8 cellular contexts compared by ENCODE assay signal in genomic region chr11:34358666-34359547, GRCh38. TPM values are rescaled to one million over a fixed set of nuclear protein-coding genes. Genes with fewer than 3 reads are reported as not detected.
DNase-seq lines count a peak whose midpoint lies in the region; TF ChIP-seq lines count a peak whose summit lies in the region.

No MANE protein-coding gene starts in this region.

- H3K9me3 ChIP-seq in SU-DHL-6 (ENCODE audit: insufficient read depth, low read length) (no peaks in the 10 kb centered on the region), osteoblast (ENCODE audit: low read depth, low read length) (no peaks in the 10 kb centered on the region), thyroid gland (no peaks in the 10 kb centered on the region)

- no peaks in the 10 kb centered on the region for H3K9me2 ChIP-seq in SU-DHL-6 (replicated peaks; ENCODE audit: insufficient read depth, low read length)

- H3K9ac ChIP-seq in SU-DHL-6 (ENCODE audit: low read length): peak overlapping the region; percentile 39; the same call in 1 of the 2 replicates

- H3K4me3 ChIP-seq in SU-DHL-6 (ENCODE audit: insufficient read depth, low read length, poor library complexity, severe bottlenecking) (peak overlapping the region; percentile 43), osteoblast (ENCODE audit: insufficient read depth, low read length) (peak overlapping the region; percentile 71), thyroid gland (replicated peaks in 1 of 3) (peak overlapping the region; percentile 3 to 34 (median 4))

- H3K9me3 Mint-ChIP-seq in activated naive CD8-positive, alpha-beta T cell (ENCODE audit: low read depth): no peaks in the 10 kb centered on the region

- H3K4me2 ChIP-seq in SU-DHL-6 (ENCODE audit: low read depth, low read length, poor library complexity, severe bottlenecking) (peak overlapping the region; percentile 65), osteoblast (ENCODE audit: insufficient read depth, low read length) (peak overlapping the region; percentile 96)

- peak overlapping the region; percentile 91 for H3K4me3 Mint-ChIP-seq in activated naive CD8-positive, alpha-beta T cell

- H3K27ac ChIP-seq in SU-DHL-6 (ENCODE audit: low read depth, low read length) (peak overlapping the region; percentile 13; the same call in 1 of the 2 replicates), osteoblast (ENCODE audit: low read depth, low read length) (no peak overlapping the region), thyroid gland (peak overlapping the region; percentile 19 to 75 (median 47))

- DNase-seq in SIG-M5 treated with dmso at 0.1 percent for 504 hours (lab: John Stamatoyannopoulos, UW; ENCODE audit: unreplicated experiment) (peak; percentile 82), SIG-M5 (lab: John Stamatoyannopoulos, UW) (no peak), MV-4-11 (lab: John Stamatoyannopoulos, UW) (peak; percentile 71), head of caudate nucleus (peak; percentile 56 to 89 (median 74)), osteoblast (ENCODE audit: insufficient read length, low spot score, missing footprints) (peak; percentile 92), thyroid gland (peak; percentile 80)

- no peaks in the 10 kb centered on the region for H3F3A ChIP-seq in SU-DHL-6 (ENCODE audit: insufficient read depth)

- peaks cover 30% of the 10 kb centered on the region for H3K27me3 Mint-ChIP-seq in activated naive CD8-positive, alpha-beta T cell

- peaks cover 7% of the 10 kb centered on the region for H3K36me3 Mint-ChIP-seq in activated naive CD8-positive, alpha-beta T cell

- H3K27ac Mint-ChIP-seq in activated naive CD8-positive, alpha-beta T cell: peak overlapping the region; percentile 77

- H3K4me1 Mint-ChIP-seq in activated naive CD8-positive, alpha-beta T cell (ENCODE audit: low read depth): peaks cover 24% of the 10 kb centered on the region

- intact Hi-C loops in head of caudate nucleus (cut with DNase I): loop anchor here (1.0 to 5.0 kb wide), 3 partner anchors 92 to 252 kb away; partner anchors contain the start of gene NAT10
- intact Hi-C loops in thyroid gland (cut with DNase I): loop anchor here (2.0 kb wide), 1 partner anchor 362 kb away; no protein-coding TSS in a partner anchor

- H3K79me2 ChIP-seq in SU-DHL-6 (ENCODE audit: insufficient read depth, low read length) (no peaks in the 10 kb centered on the region), osteoblast (ENCODE audit: insufficient read depth, low read length) (peaks cover 12% of the 10 kb centered on the region)

- H3K4me1 ChIP-seq in osteoblast (ENCODE audit: insufficient read depth, low read length) (peaks cover 15% of the 10 kb centered on the region), thyroid gland (peaks cover 15 to 20% of the 10 kb centered on the region in 2 donors)

- WGBS in thyroid gland, 2 donors: 0% methylated on average over 16 to 39 of the region's 41 CpGs

- TF ChIP-seq CTCF in SU-DHL-6 (IDR thresholded peaks at IDR 0.05; ENCODE audit: insufficient read depth, low read length, poor library complexity, severe bottlenecking) (peak; percentile 72), osteoblast (IDR thresholded peaks at IDR 0.05; ENCODE audit: extremely low read depth, low read depth, low read length) (peak; percentile 99), thyroid gland (IDR thresholded peaks at IDR 0.05) (peak; percentile 46 to 100 (median 82))

- no peaks in the 10 kb centered on the region for H3K36me3 ChIP-seq in SU-DHL-6 (ENCODE audit: low read length)
- no peaks in the 10 kb centered on the region for H3K36me3 ChIP-seq in osteoblast (ENCODE audit: insufficient read depth, low read length)
- no peaks in the 10 kb centered on the region for H3K36me3 ChIP-seq in thyroid gland

- H2AFZ ChIP-seq in SU-DHL-6 (ENCODE audit: low read depth, low read length, severe bottlenecking): peak overlapping the region; percentile 89
- H2AFZ ChIP-seq in osteoblast (ENCODE audit: low read length): peak overlapping the region; percentile 90

- no peaks in the 10 kb centered on the region for H4K20me1 ChIP-seq in SU-DHL-6 (ENCODE audit: low read depth, low read length)
- peaks cover 16% of the 10 kb centered on the region for H4K20me1 ChIP-seq in osteoblast (ENCODE audit: insufficient read depth, low read length)

- TF ChIP-seq POLR2A in thyroid gland (IDR thresholded peaks at IDR 0.05): no peak

- H3K27me3 ChIP-seq in SU-DHL-6 (ENCODE audit: low read length): no peaks in the 10 kb centered on the region
- peaks cover 30% of the 10 kb centered on the region for H3K27me3 ChIP-seq in osteoblast (ENCODE audit: insufficient read depth, low read length)
- H3K27me3 ChIP-seq in thyroid gland: no peaks in the 10 kb centered on the region

RNA-seq across cellular contexts. Expression of gene ABTB2, which starts 1.1 kb away (rescaled TPM):
- total RNA-seq in osteoblast (5.1 and 5.9 TPM in 2 replicates), thyroid gland (1 to 10 TPM; 1.2 to 5.0 (median 3.3) TPM)

Comparison
In these comparisons a context has a peak if more than half of its experiments do, and no peak if none do; other contexts are left out.
1. H3K4me3 ChIP-seq: peak in every context shown above with its lines; median percentile 71 in osteoblast; 43 in SU-DHL-6; 4 in thyroid gland.